ENCODE assay signal across 8 cellular contexts in the genomic region with DNA sequence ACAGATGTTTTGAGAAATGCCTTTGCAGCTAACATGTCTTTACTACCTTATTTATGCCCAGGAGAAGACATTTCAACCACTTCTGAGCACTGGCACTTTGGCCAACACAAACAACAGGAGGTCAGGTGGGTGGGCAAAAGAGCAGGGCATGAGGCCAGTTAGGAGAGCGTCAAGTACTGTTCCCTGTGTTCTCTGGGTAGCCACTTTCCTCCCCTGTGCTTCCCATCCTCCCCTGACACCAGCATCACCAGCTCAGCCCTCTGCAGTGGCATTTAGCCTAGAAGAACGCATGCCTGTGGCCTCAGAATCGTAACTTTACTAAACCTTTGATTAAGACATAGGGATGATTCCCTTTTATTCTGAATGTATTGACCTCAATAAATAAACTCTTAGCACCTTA. TPM values are rescaled to one million over a fixed set of nuclear protein-coding genes. Genes with fewer than 3 reads are reported as not detected.
DNase-seq lines count a peak whose midpoint lies in the region; ATAC-seq and TF ChIP-seq lines count a peak whose summit lies in the region.

No MANE protein-coding gene starts in this region.

- H3K4me1 ChIP-seq in left ventricle myocardium inferior (peaks cover 86% of the 10 kb centered on the region), ascending aorta (peaks cover 0 to 28% of the 10 kb centered on the region in 2 donors), upper lobe of right lung (peaks cover 73% of the 10 kb centered on the region)
- H3K4me1 ChIP-seq in naive thymus-derived CD4-positive, alpha-beta T cell (ENCODE audit: control insufficient read depth in 2 of 2, insufficient read depth in 2 of 2, low read length in 2 of 2), result peaks cover 82 to 85% of the 10 kb centered on the region in 2 donors

- peaks cover 73 to 98% (median 92%) of the 10 kb centered on the region in 7 donors for H3K4me1 Mint-ChIP-seq in naive thymus-derived CD4-positive, alpha-beta T cell

- H3K9me3 ChIP-seq in left ventricle myocardium inferior (replicated peaks), result no peaks in the 10 kb centered on the region
- no peaks in the 10 kb centered on the region for H3K9me3 ChIP-seq in ascending aorta
- H3K9me3 ChIP-seq in naive thymus-derived CD4-positive, alpha-beta T cell (ENCODE audit: control insufficient read depth in 2 of 3, low read length in 3 of 3), result no peaks in the 10 kb centered on the region
- no peaks in the 10 kb centered on the region for H3K9me3 ChIP-seq in upper lobe of right lung

- H3K27me3 Mint-ChIP-seq in naive thymus-derived CD4-positive, alpha-beta T cell, result no peaks in the 10 kb centered on the region

- no peak for DNase-seq in left ventricle myocardium inferior
- DNase-seq in cardiac septum (ENCODE audit: low spot score), result no peak
- no peak for DNase-seq in ascending aorta (ENCODE audit: low spot score in 2 of 2)
- no peak for DNase-seq in naive thymus-derived CD4-positive, alpha-beta T cell
- DNase-seq in upper lobe of right lung, result no peak
- no peak for DNase-seq in RPMI8226
- DNase-seq in glomerular visceral epithelial cell (ENCODE audit: extremely low spot score), result no peak

- no peaks in the 10 kb centered on the region for H3K36me3 ChIP-seq in left ventricle myocardium inferior
- no peaks in the 10 kb centered on the region for H3K36me3 ChIP-seq in ascending aorta
- no peaks in the 10 kb centered on the region for H3K36me3 ChIP-seq in naive thymus-derived CD4-positive, alpha-beta T cell (ENCODE audit: control insufficient read depth in 2 of 3, insufficient read depth in 3 of 3, low read length in 3 of 3)
- no peaks in the 10 kb centered on the region for H3K36me3 ChIP-seq in upper lobe of right lung

- POLR2A ChIA-PET in naive thymus-derived CD4-positive, alpha-beta T cell (lab: Charles Lee), result interaction anchor here (1.1 to 24.2 kb wide), 8 partner anchors 7 to 441 kb away, joined by 3 to 1812 read pairs (median 42); partner anchors contain the start of genes BTG2 and LAX1

- ATAC-seq in naive thymus-derived CD4-positive, alpha-beta T cell, result no peak
- peak; percentile 2 for ATAC-seq in upper lobe of right lung
- ATAC-seq in HG02938 (IDR thresholded peaks at IDR 0.05; ENCODE audit: unreplicated experiment), result no peak

- H3K4me3 ChIP-seq in left ventricle myocardium inferior, result no peak overlapping the region
- H3K4me3 ChIP-seq in ascending aorta, result no peak overlapping the region
- peak overlapping the region; percentile 9 for H3K4me3 ChIP-seq in naive thymus-derived CD4-positive, alpha-beta T cell (ENCODE audit: low read length)
- H3K4me3 ChIP-seq in upper lobe of right lung, result no peak overlapping the region

- peak overlapping the region; percentile 74 to 89 (median 83) for H3K4me3 Mint-ChIP-seq in naive thymus-derived CD4-positive, alpha-beta T cell

- peak overlapping the region; percentile 85 to 100 (median 99) for H3K27ac Mint-ChIP-seq in naive thymus-derived CD4-positive, alpha-beta T cell

- intact Hi-C loops in left ventricle myocardium inferior (cut with micrococcal nuclease), result no loop called here
- intact Hi-C loops in cardiac septum (cut with DNase I), result no loop called here
- intact Hi-C loops in ascending aorta (cut with DNase I), result no loop called here
- intact Hi-C loops in naive thymus-derived CD4-positive, alpha-beta T cell (cut with micrococcal nuclease), result loop anchor here (5.0 to 10.0 kb wide), 11 partner anchors 284 to 1961 kb away; partner anchors contain the start of genes PPFIA4 (in 2 of the 2), ZBED6 (in 2 of the 2), ZC3H11A (in 2 of the 2) and ATP2B4 (in 1 of the 2)
- intact Hi-C loops in upper lobe of right lung (cut with DNase I), result no loop called here

- H3K9me3 Mint-ChIP-seq in naive thymus-derived CD4-positive, alpha-beta T cell, result peaks cover 0 to 2% (median 0%) of the 10 kb centered on the region in 11 donors

- peak overlapping the region; percentile 95 for H3K27ac ChIP-seq in left ventricle myocardium inferior (replicated peaks)
- peak overlapping the region; percentile 32 to 45 for H3K27ac ChIP-seq in ascending aorta
- H3K27ac ChIP-seq in naive thymus-derived CD4-positive, alpha-beta T cell (ENCODE audit: low read depth, low read length), result peak overlapping the region; percentile 98
- H3K27ac ChIP-seq in upper lobe of right lung, result peak overlapping the region; percentile 92

- TF ChIP-seq CTCF in left ventricle myocardium inferior (IDR thresholded peaks at IDR 0.05; ENCODE audit: borderline replicate concordance) (no peak), ascending aorta (IDR thresholded peaks at IDR 0.05) (no peak), upper lobe of right lung (IDR thresholded peaks at IDR 0.05) (no peak)

- H3K27me3 ChIP-seq in left ventricle myocardium inferior (ENCODE audit: low read depth) (no peaks in the 10 kb centered on the region), ascending aorta (no peaks in the 10 kb centered on the region), upper lobe of right lung (no peaks in the 10 kb centered on the region)
- no peaks in the 10 kb centered on the region for H3K27me3 ChIP-seq in naive thymus-derived CD4-positive, alpha-beta T cell (ENCODE audit: control insufficient read depth in 2 of 2, insufficient read depth in 2 of 2, low read length in 2 of 2)

- CTCF ChIA-PET in naive thymus-derived CD4-positive, alpha-beta T cell (lab: Charles Lee), result interaction anchor here (0.8 to 9.7 kb wide), 6 partner anchors 14 to 50 kb away, joined by 4 to 215 read pairs (median 108); partner anchors contain the start of gene BTG2

- peaks cover 0 to 2% (median 0%) of the 10 kb centered on the region in 5 donors for H3K36me3 Mint-ChIP-seq in naive thymus-derived CD4-positive, alpha-beta T cell

RNA-seq across cellular contexts. Expression of gene BTG2, which starts 18.3 kb away (rescaled TPM):
- total RNA-seq in left ventricle myocardium inferior (73.7 TPM), cardiac septum (54.2 TPM), ascending aorta (219 TPM), upper lobe of right lung (95.3 TPM)
- total RNA-seq in naive thymus-derived CD4-positive, alpha-beta T cell, result 100 to 1,000 TPM; 141 to 654 (median 241) TPM
- 100 to 1,000 TPM; 118 to 211 TPM for polyA plus RNA-seq in naive thymus-derived CD4-positive, alpha-beta T cell

RNA-seq across cellular contexts. Expression of gene FMOD, which starts 27.3 kb away (rescaled TPM):
- total RNA-seq in left ventricle myocardium inferior (11.2 TPM), cardiac septum (66.0 TPM), ascending aorta (92.3 TPM), upper lobe of right lung (45.1 TPM)
- total RNA-seq in naive thymus-derived CD4-positive, alpha-beta T cell, result not detected
- not detected for polyA plus RNA-seq in naive thymus-derived CD4-positive, alpha-beta T cell

Comparison
In these comparisons a context has a peak if more than half of its experiments do, and no peak if none do; other contexts are left out.
1. H3K27ac ChIP-seq: peak in every context shown above with its lines; median percentile 98 in naive thymus-derived CD4-positive, alpha-beta T cell; 95 in left ventricle myocardium inferior; 92 in upper lobe of right lung; 38 in ascending aorta.
2. RNA of gene FMOD, which starts 27.3 kb away (total RNA-seq): 92.3 TPM in ascending aorta (single experiment), 66.0 TPM in cardiac septum (single experiment), 45.1 TPM in upper lobe of right lung (single experiment) and 11.2 TPM in left ventricle myocardium inferior (single experiment); not detected in naive thymus-derived CD4-positive, alpha-beta T cell; every median in the first group is over 10 times any median in the second.
3. intact Hi-C loops: an anchor here in naive thymus-derived CD4-positive, alpha-beta T cell (5.0 to 10.0 kb wide); none called in left ventricle myocardium inferior, cardiac septum, ascending aorta and upper lobe of right lung.